ENCODE assay signal across 14 cellular contexts in the genomic region with DNA sequence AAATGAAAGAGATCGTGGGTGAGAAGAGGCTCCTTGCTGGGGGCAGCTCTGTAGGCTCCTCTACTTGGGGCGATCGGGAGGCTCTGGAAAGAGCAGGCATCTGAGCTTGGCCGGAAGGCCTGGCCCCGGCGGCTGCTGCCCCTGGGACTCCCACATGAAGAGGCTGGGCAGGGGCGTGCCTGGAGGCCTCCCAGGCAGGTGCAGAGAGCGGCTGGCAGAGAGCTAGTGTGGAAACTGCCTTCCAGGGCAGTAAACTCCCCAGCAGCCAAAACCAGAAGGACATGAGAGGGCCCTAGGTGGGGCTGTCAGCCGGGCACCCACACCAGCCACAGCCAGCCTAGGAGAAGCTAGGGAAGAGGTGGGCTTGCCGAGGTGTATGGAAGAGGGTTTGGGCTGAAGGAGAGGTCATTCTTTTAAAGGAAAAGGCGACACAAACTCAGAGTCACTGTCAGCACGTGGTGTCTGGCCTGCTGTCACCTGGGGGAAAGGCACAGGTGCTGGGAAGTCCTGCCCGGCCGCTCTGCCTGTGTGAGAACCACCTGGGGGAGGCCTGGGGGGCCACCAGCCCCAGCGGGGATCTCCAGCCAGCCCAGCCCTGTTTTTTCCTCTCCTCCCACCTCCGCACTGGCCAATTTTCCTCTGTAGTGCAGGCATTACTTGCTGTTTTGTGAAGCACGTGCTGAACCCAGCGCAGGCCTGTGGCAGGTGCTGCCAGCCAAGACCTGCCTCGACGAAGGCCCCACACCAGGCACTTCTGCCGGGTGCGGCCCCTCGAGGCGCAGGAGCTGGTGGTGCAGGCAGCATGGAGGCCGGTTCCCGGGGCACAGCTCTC. TPM values are rescaled to one million over a fixed set of nuclear protein-coding genes. Genes with fewer than 3 reads are reported as not detected.
DNase-seq lines count a peak whose midpoint lies in the region; ATAC-seq, FAIRE-seq and TF ChIP-seq lines count a peak whose summit lies in the region.
"Had no signal": no experiment of that assay in that cellular context is flagged by ENCODE, and none has a peak within 500 bp of the region (broad histone marks: within the 10 kb centered on the region; RNA-seq: fewer than 3 reads in every experiment).

No MANE protein-coding gene starts in this region.

- H3K27ac Mint-ChIP-seq in Caco-2 (ENCODE audit: unreplicated experiment): peak overlapping the region; percentile 37
- H3K27ac Mint-ChIP-seq in natural killer cell treated with Interleukin-12 subunit alpha and Interleukin-12 subunit beta and Interleukin-15 and Interleukin-18, amount 100 ng/mL, for 72 hours: peak overlapping the region; percentile 43 to 61
- H3K27ac Mint-ChIP-seq: activated CD4-positive, alpha-beta T cell treated with anti-CD3 and anti-CD28 coated beads, Interleukin-2, amount 10 ng/mL, durations not matched to agents 7 days and 5 days had no signal

- in situ Hi-C loops in GM12878 (cut with MboI): no loop called here

- no peak overlapping the region for H2BK15ac ChIP-seq in mesendoderm (replicated peaks; ENCODE audit: low read depth)

- H3K27me3 ChIP-seq in Caco-2 (replicated peaks; ENCODE audit: control insufficient read depth, insufficient read depth, low read length) (no peaks in the 10 kb centered on the region), GM12878 (replicated peaks in 1 of 2; ENCODE audit: control insufficient read depth in 2 of 2, insufficient read depth in 2 of 2, low read length in 1 of 2) (no peaks in the 10 kb centered on the region), mesendoderm (ENCODE audit: insufficient read depth, low read length, poor library complexity) (no peaks in the 10 kb centered on the region)

- no peak overlapping the region for H2BK5ac ChIP-seq in mesendoderm (ENCODE audit: low read length)

- no peak for TF ChIP-seq EP300 in GM12878 (IDR thresholded peaks at IDR 0.05; ENCODE audit: borderline replicate concordance in 1 of 2, control insufficient read depth in 1 of 2, low read depth in 2 of 2, low read length in 2 of 2)

- H3K4ac ChIP-seq in mesendoderm (ENCODE audit: low read depth, low read length): no peak overlapping the region

- TF ChIP-seq CTCF in Caco-2 (IDR thresholded peaks at IDR 0.05; ENCODE audit: insufficient read depth in 1 of 2, low read depth in 1 of 2, low read length in 1 of 2, severe bottlenecking in 1 of 2, unreplicated experiment in 1 of 2): no peak
- TF ChIP-seq CTCF in HEK293 (tag by site-specific recombination; IDR thresholded peaks at IDR 0.05): no peak
- TF ChIP-seq CTCF in GM12878 (IDR thresholded peaks at IDR 0.05 in 2 of 3, conservative IDR thresholded peaks at IDR 0.05 in 1 of 3; ENCODE audit: control insufficient read depth in 2 of 3, extremely low read depth in 1 of 3, insufficient read depth in 1 of 3, low read depth in 3 of 3, low read length in 3 of 3): no peak

- H3K9ac ChIP-seq in GM12878 (ENCODE audit: control insufficient read depth, insufficient read depth, low read length) (no peak overlapping the region), mesendoderm (ENCODE audit: low read length) (no peak overlapping the region)

- no peaks in the 10 kb centered on the region for H3K79me1 ChIP-seq in mesendoderm (ENCODE audit: low read length)

- no peak overlapping the region for H2AK5ac ChIP-seq in mesendoderm (ENCODE audit: low read length)

- no peak overlapping the region for H3K27ac ChIP-seq in HEK293 (ENCODE audit: extremely low read depth, low read depth, low read length)
- H3K27ac ChIP-seq in GM12878 (ENCODE audit: control insufficient read depth, insufficient read depth): no peak overlapping the region
- H3K27ac ChIP-seq in mesendoderm (ENCODE audit: low read depth, low read length): no peak overlapping the region

- H2AFZ ChIP-seq in GM12878 (ENCODE audit: control insufficient read depth, low read depth, low read length): no peak overlapping the region

- SMC1A ChIA-PET in GM12878 (lab: Charles Lee; ENCODE audit: uncharacterized antibody, unreplicated experiment): interaction anchor here (1.0 to 1.1 kb wide), 2 partner anchors 66 to 80 kb away, joined by 3 read pairs; no protein-coding TSS in a partner anchor

- H3K4me1 ChIP-seq in Caco-2 (peaks cover 26% of the 10 kb centered on the region; the same call in 1 of the 2 replicates), HEK293 (ENCODE audit: control insufficient read depth, insufficient read depth, low read length) (no peaks in the 10 kb centered on the region), GM12878 (ENCODE audit: control insufficient read depth, insufficient read depth, low read length) (peaks cover 22% of the 10 kb centered on the region), mesendoderm (ENCODE audit: control insufficient read depth, low read depth, low read length) (no peaks in the 10 kb centered on the region)

- H3K18ac ChIP-seq in mesendoderm (ENCODE audit: low read length): no peak overlapping the region

- POLR2A ChIA-PET in Caco-2 (lab: Charles Lee) (no interaction called here), HEK293 (lab: Yijun Ruan, JAX) (interaction anchor here (1.3 kb wide), 1 partner anchor 14 kb away, joined by 3 read pairs; no protein-coding TSS in a partner anchor), GM12878 (lab: Charles Lee) (interaction anchor here (0.6 to 0.9 kb wide), 2 partner anchors 60 to 156 kb away, joined by 3 read pairs; no protein-coding TSS in a partner anchor)

- no peak overlapping the region for H4K5ac ChIP-seq in mesendoderm (ENCODE audit: low read length)

- H3K23ac ChIP-seq in mesendoderm (ENCODE audit: low read length): no peak overlapping the region

- no peak overlapping the region for H2BK120ac ChIP-seq in mesendoderm (ENCODE audit: low read depth, low read length)

- intact Hi-C loops in Caco-2 (cut with micrococcal nuclease; ENCODE audit: unreplicated experiment) (no loop called here), GM12878 (cut with micrococcal nuclease; ENCODE audit: unreplicated experiment) (no loop called here)

- CTCF ChIA-PET in Caco-2 (lab: Charles Lee) (no interaction called here), HEK293 (lab: Yijun Ruan, JAX) (interaction anchor here (1.4 to 2.3 kb wide), 3 partner anchors 130 to 133 kb away, joined by 5 to 6 read pairs (median 5); no protein-coding TSS in a partner anchor), GM12878 (lab: Yijun Ruan, JAX) (interaction anchor here (1.0 to 1.7 kb wide), 3 partner anchors 11 to 79 kb away, joined by 3 to 4 read pairs (median 3); no protein-coding TSS in a partner anchor)

- no peak for FAIRE-seq in GM12878 (lab: Jason Lieb, UNC)

- H3K4me3 ChIP-seq in Caco-2 (ENCODE audit: low read depth, low read length): no peak overlapping the region
- no peak overlapping the region for H3K4me3 ChIP-seq in HEK293 (ENCODE audit: low read depth, low read length)
- H3K4me3 ChIP-seq in GM12878: no peak overlapping the region
- H3K4me3 ChIP-seq in mesendoderm (ENCODE audit: low read length): no peak overlapping the region

- no peaks in the 10 kb centered on the region for H3K36me3 Mint-ChIP-seq in Caco-2 (ENCODE audit: insufficient read depth, unreplicated experiment)
- no peaks in the 10 kb centered on the region for H3K36me3 Mint-ChIP-seq in natural killer cell treated with Interleukin-12 subunit alpha and Interleukin-12 subunit beta and Interleukin-15 and Interleukin-18, amount 100 ng/mL, for 72 hours

- ATAC-seq in GM12878 (peak; percentile 44), HG03108 (IDR thresholded peaks at IDR 0.05; ENCODE audit: unreplicated experiment) (no peak)
- ATAC-seq in natural killer cell treated with Interleukin-12 subunit alpha and Interleukin-12 subunit beta and Interleukin-15 and Interleukin-18, amount 100 ng/mL, for 72 hours: no peak
- ATAC-seq: Panc1 had no signal

- H3K79me2 ChIP-seq in GM12878 (ENCODE audit: control insufficient read depth, insufficient read depth, low read length): no peaks in the 10 kb centered on the region
- H3K79me2 ChIP-seq in mesendoderm (ENCODE audit: control insufficient read depth, insufficient read depth, low read length): no peaks in the 10 kb centered on the region

- H3K4me2 ChIP-seq in GM12878 (ENCODE audit: control insufficient read depth, insufficient read depth) (no peak overlapping the region), mesendoderm (ENCODE audit: low read length) (no peak overlapping the region)

- DNase-seq in Caco-2 (no peak), GM12878 (ENCODE audit: low read depth, low spot score) (no peak), mesendoderm (no peak), A172 (ENCODE audit: low spot score) (no peak)
- no peak for DNase-seq in natural killer cell treated with Interleukin-12 subunit alpha and Interleukin-12 subunit beta and Interleukin-15 and Interleukin-18, amount 100 ng/mL, for 72 hours (ENCODE audit: low spot score)
- no peak for DNase-seq in stimulated activated CD4-positive, alpha-beta T cell treated with anti-CD3 and anti-CD28 coated beads, Interleukin-4, amount 100 ng/mL, for 24 hours
- DNase-seq: activated CD4-positive, alpha-beta T cell treated with anti-CD3 and anti-CD28 coated beads, Interleukin-2, amount 10 ng/mL, durations not matched to agents 7 days and 5 days; effector CD8-positive, alpha-beta T cell; NCI-H345; stimulated activated CD4-positive, alpha-beta T cell treated with anti-CD3 and anti-CD28 coated beads, Interleukin-2, amount 100 ng/mL, for 48 hours; stimulated activated naive CD4-positive, alpha-beta T cell had no signal

- no peaks in the 10 kb centered on the region for H3K9me3 Mint-ChIP-seq in Caco-2 (ENCODE audit: unreplicated experiment)
- no peaks in the 10 kb centered on the region for H3K9me3 Mint-ChIP-seq in natural killer cell treated with Interleukin-12 subunit alpha and Interleukin-12 subunit beta and Interleukin-15 and Interleukin-18, amount 100 ng/mL, for 72 hours
- H3K9me3 Mint-ChIP-seq: activated CD4-positive, alpha-beta T cell treated with anti-CD3 and anti-CD28 coated beads, Interleukin-2, amount 10 ng/mL, durations not matched to agents 7 days and 5 days had no signal

- no peak overlapping the region for H3K56ac ChIP-seq in mesendoderm (ENCODE audit: low read length)

- no peaks in the 10 kb centered on the region for H3K27me3 Mint-ChIP-seq in Caco-2 (ENCODE audit: insufficient read depth, unreplicated experiment)
- H3K27me3 Mint-ChIP-seq in natural killer cell treated with Interleukin-12 subunit alpha and Interleukin-12 subunit beta and Interleukin-15 and Interleukin-18, amount 100 ng/mL, for 72 hours: no peaks in the 10 kb centered on the region
- H3K27me3 Mint-ChIP-seq: activated CD4-positive, alpha-beta T cell treated with anti-CD3 and anti-CD28 coated beads, Interleukin-2, amount 10 ng/mL, durations not matched to agents 7 days and 5 days had no signal

- no peak overlapping the region for H3K4me3 Mint-ChIP-seq in Caco-2 (ENCODE audit: unreplicated experiment)
- peak overlapping the region; percentile 74 for H3K4me3 Mint-ChIP-seq in natural killer cell treated with Interleukin-12 subunit alpha and Interleukin-12 subunit beta and Interleukin-15 and Interleukin-18, amount 100 ng/mL, for 72 hours
- H3K4me3 Mint-ChIP-seq: activated CD4-positive, alpha-beta T cell treated with anti-CD3 and anti-CD28 coated beads, Interleukin-2, amount 10 ng/mL, durations not matched to agents 7 days and 5 days had no signal

- no peak for TF ChIP-seq RAD21 in GM12878 (IDR thresholded peaks at IDR 0.05; ENCODE audit: insufficient read depth, low read depth, low read length)

- no peak overlapping the region for H4K8ac ChIP-seq in mesendoderm (ENCODE audit: low read depth, low read length)

- no TSS peak for BruUV-seq in Caco-2 (replicated peaks; lab: Mats Ljungman, UMichigan)
- no TSS peak for BruUV-seq in GM12878 (replicated peaks; lab: Mats Ljungman, UMichigan)

- H3K9me3 ChIP-seq in Caco-2 (no peaks in the 10 kb centered on the region), HEK293 (ENCODE audit: control insufficient read depth, insufficient read depth, low read depth, low read length) (no peaks in the 10 kb centered on the region), GM12878 (replicated peaks; ENCODE audit: control insufficient read depth, insufficient read depth, low read length) (no peaks in the 10 kb centered on the region)

- peaks cover 8% of the 10 kb centered on the region for H3K4me1 Mint-ChIP-seq in Caco-2 (ENCODE audit: low read depth, unreplicated experiment)
- peaks cover 28 to 39% of the 10 kb centered on the region in 2 donors for H3K4me1 Mint-ChIP-seq in natural killer cell treated with Interleukin-12 subunit alpha and Interleukin-12 subunit beta and Interleukin-15 and Interleukin-18, amount 100 ng/mL, for 72 hours (ENCODE audit: low read depth in 2 of 2)

- 39% methylated on average over 26 of the region's 26 CpGs for WGBS in GM12878 (ENCODE audit: insufficient coverage, insufficient replicate concordance, low lambda C conversion rate, missing lambda C conversion rate)
- no CpG with 5 or more reads among the region's 26 CpGs for WGBS in mesendoderm (ENCODE audit: extremely low coverage, insufficient coverage, low lambda C conversion rate)

- H3K36me3 ChIP-seq in Caco-2 (ENCODE audit: control insufficient read depth, insufficient read depth, low read length) (no peaks in the 10 kb centered on the region), HEK293 (ENCODE audit: control insufficient read depth in 2 of 2, insufficient read depth in 1 of 2, low read length in 2 of 2) (no peaks in the 10 kb centered on the region), GM12878 (ENCODE audit: control insufficient read depth in 2 of 2, insufficient read depth in 2 of 2, low read length in 1 of 2) (no peaks in the 10 kb centered on the region), mesendoderm (ENCODE audit: control insufficient read depth, insufficient read depth, low read length) (no peaks in the 10 kb centered on the region)

- no peak for TF ChIP-seq POLR2A in GM12878 (IDR thresholded peaks at IDR 0.05; ENCODE audit: low read depth, low read length)

- H4K20me1 ChIP-seq in GM12878 (ENCODE audit: control insufficient read depth, insufficient read depth): no peaks in the 10 kb centered on the region

- RAD21 ChIA-PET in GM12878 (lab: Charles Lee; ENCODE audit: unreplicated experiment): interaction anchor here (0.8 to 2.3 kb wide), 3 partner anchors 79 to 132 kb away, joined by 3 to 7 read pairs (median 3); no protein-coding TSS in a partner anchor

RNA-seq across cellular contexts. Expression of a gene that starts 44.8 kb away (rescaled TPM):
- total RNA-seq in Caco-2 (2022) (30.2 and 30.4 TPM in 2 replicates), GM12878 (2014; rRNA removed) (0.06 and 0.16 TPM in 2 replicates), GM12878 (2014; rRNA removed; fragmentation: Illumina TruSeq; extraction: Trizol) (not detected in 2 replicates), GM12878 (2021) (0.46 and 0.64 TPM in 2 replicates)
- total RNA-seq in GM12878 (2013; cell fraction: nucleolus; rRNA removed): not detected in 2 replicates
- polyA plus RNA-seq in GM12878 (2011; ENCODE audit: low read depth): not detected
- polyA plus RNA-seq in GM12878 (2011; rRNA removed) (0.06 and 0.11 TPM in 2 replicates), GM12878 (2014; fragmentation: Illumina TruSeq; extraction: Trizol) (not detected in 2 replicates), GM12878 (2014; fragmentation: Nextera tagmentation; extraction: Ambion mirVana) (not detected), GM12878 (2014; rRNA removed) (0.27 TPM in 1 of 2 replicates, not detected in the other), GM12878 (2016; fragmentation: Nextera tagmentation; extraction: Ambion mirVana) (under 1 TPM in 1 of 2 experiments, not detected in 1; 0.19 TPM)
- polyA plus RNA-seq in GM12878 (2011; cell fraction: cytosol; rRNA removed): 0.20 and 0.30 TPM in 2 replicates
- polyA plus RNA-seq in GM12878 (2011; cell fraction: nucleus; rRNA removed): 0.41 and 0.51 TPM in 2 replicates
- polyA plus RNA-seq in GM12878 (2012): 0.16 and 0.39 TPM in 2 replicates
- 0.36 TPM in 1 of 2 replicates, not detected in the other for polyA minus RNA-seq in GM12878 (2011; rRNA and poly(A)+ RNA removed)
- 0.94 and 1.2 TPM in 2 replicates for polyA minus RNA-seq in GM12878 (2011; cell fraction: cytosol; rRNA and poly(A)+ RNA removed)
- polyA minus RNA-seq in GM12878 (2011; cell fraction: nucleus; rRNA and poly(A)+ RNA removed): 0.96 TPM in 1 of 2 replicates, not detected in the other
- total RNA-seq in natural killer cell treated with Interleukin-12 subunit alpha and Interleukin-12 subunit beta and Interleukin-15 and Interleukin-18, amount 100 ng/mL, for 72 hours: under 1 TPM; 0.36 to 0.52 TPM
- 14.0 TPM for polyA plus RNA-seq in mesendoderm (2013, experiment 1 of 2)
- polyA plus RNA-seq in mesendoderm (2013, experiment 2 of 2): 13.6 TPM
- total RNA-seq in A172 (2014; rRNA removed; shearing (Covaris generic)): 110 and 127 TPM in 2 replicates

Comparison
In these comparisons a context has a peak if more than half of its experiments do, and no peak if none do; other contexts are left out.
1. RNA of a gene that starts 44.8 kb away (total RNA-seq): 110 to 127 TPM in A172 and 30.2 to 30.4 TPM in Caco-2; 0.36 to 0.52 TPM in natural killer cell treated with Interleukin-12 subunit alpha and Interleukin-12 subunit beta and Interleukin-15 and Interleukin-18, amount 100 ng/mL, for 72 hours and 0.06 to 0.64 TPM in GM12878; every median in the first group is over 10 times any median in the second.